Comparison of ENCODE assay signal across 28 cellular contexts in genomic region chr20:17485017-17485416, GRCh38.
"Had no signal": no experiment of that assay in that cellular context is flagged by ENCODE, and none has a peak within 500 bp of the region (broad histone marks: within the 10 kb centered on the region; RNA-seq: fewer than 3 reads in every experiment).

No MANE protein-coding gene starts in this region.

- DNase-seq: activated CD4-positive, alpha-beta memory T cell treated with anti-CD3 and anti-CD28 coated beads, Interleukin-2, amount 10 ng/mL, durations not matched to agents 7 days and 5 days; activated CD4-positive, alpha-beta T cell treated with anti-CD3 and anti-CD28 coated beads, Interleukin-2, amount 10 ng/mL, durations not matched to agents 24 days and 14 days; activated gamma-delta T cell treated with Interleukin-2 at 50 U/mL for 16 hours; activated T-cell treated with anti-CD3 and anti-CD28 coated beads, Interleukin-2, amount 50 U/mL, for 1 hour; aorta; brain microvascular endothelial cell; central memory CD4-positive, alpha-beta T cell; dermis blood vessel endothelial cell; effector CD8-positive, alpha-beta T cell; glutamatergic neuron; immature natural killer cell; kidney glomerular epithelial cell; left ventricle myocardium inferior; pancreas; psoas muscle; right cardiac atrium; small intestine; stimulated activated CD4-positive, alpha-beta T cell treated with anti-CD3 and anti-CD28 coated beads, Interleukin-2, amount 100 ng/mL, for 24 hours; stimulated activated naive CD8-positive, alpha-beta T cell treated with anti-CD3 and anti-CD28 coated beads, Interleukin-15, amount 100 ng/mL, for 72 hours; tibial artery had no signal

- H3K9me3 ChIP-seq: left ventricle myocardium inferior, pancreas, psoas muscle, tibial artery had no signal

- H3K4me3 ChIP-seq: hepatocyte, left ventricle myocardium inferior, pancreas, psoas muscle, tibial artery had no signal

- H3K4me1 ChIP-seq: left ventricle myocardium inferior, pancreas, psoas muscle, tibial artery had no signal

- H3K36me3 ChIP-seq: brain microvascular endothelial cell, left ventricle myocardium inferior, pancreas, tibial artery had no signal

- H3K27ac Mint-ChIP-seq: activated CD4-positive, alpha-beta memory T cell treated with anti-CD3 and anti-CD28 coated beads, Interleukin-2, amount 10 ng/mL, durations not matched to agents 7 days and 5 days; activated CD4-positive, alpha-beta T cell treated with anti-CD3 and anti-CD28 coated beads, Interleukin-2, amount 10 ng/mL, durations not matched to agents 24 days and 14 days; activated naive CD4-positive, alpha-beta T cell treated with anti-CD3 and anti-CD28 coated beads, Interleukin-2, amount 50 U/mL, for 24 hours; immature natural killer cell; natural killer cell treated with Interleukin-12 subunit alpha and Interleukin-12 subunit beta and Interleukin-15 and Interleukin-18, amount 100 ng/mL, for 72 hours; stimulated activated effector memory CD8-positive, alpha-beta T cell treated with anti-CD3 and anti-CD28 coated beads, Interleukin-12 subunit alpha, Interleukin-12 subunit beta, amount 100 ng/mL, for 72 hours; stimulated activated naive CD8-positive, alpha-beta T cell treated with anti-CD3 and anti-CD28 coated beads, Interleukin-15, amount 100 ng/mL, for 72 hours; T-helper 2 cell treated with Interferon-gamma antibody and Interleukin-4, amounts not matched to agents 5 μg/mL and 100 μg/mL, for 36 hours had no signal

- H3K4me1 Mint-ChIP-seq: activated CD4-positive, alpha-beta memory T cell treated with anti-CD3 and anti-CD28 coated beads, Interleukin-2, amount 10 ng/mL, durations not matched to agents 7 days and 5 days; activated CD4-positive, alpha-beta T cell treated with anti-CD3 and anti-CD28 coated beads, Interleukin-2, amount 10 ng/mL, durations not matched to agents 24 days and 14 days; activated naive CD4-positive, alpha-beta T cell treated with anti-CD3 and anti-CD28 coated beads, Interleukin-2, amount 50 U/mL, for 24 hours; immature natural killer cell; stimulated activated effector memory CD8-positive, alpha-beta T cell treated with anti-CD3 and anti-CD28 coated beads, Interleukin-12 subunit alpha, Interleukin-12 subunit beta, amount 100 ng/mL, for 72 hours; stimulated activated naive CD8-positive, alpha-beta T cell treated with anti-CD3 and anti-CD28 coated beads, Interleukin-15, amount 100 ng/mL, for 72 hours had no signal

- H3K4me3 Mint-ChIP-seq: activated CD4-positive, alpha-beta memory T cell treated with anti-CD3 and anti-CD28 coated beads, Interleukin-2, amount 10 ng/mL, durations not matched to agents 7 days and 5 days; activated CD4-positive, alpha-beta T cell treated with anti-CD3 and anti-CD28 coated beads, Interleukin-2, amount 10 ng/mL, durations not matched to agents 24 days and 14 days; activated naive CD4-positive, alpha-beta T cell treated with anti-CD3 and anti-CD28 coated beads, Interleukin-2, amount 50 U/mL, for 24 hours; immature natural killer cell; natural killer cell treated with Interleukin-12 subunit alpha and Interleukin-12 subunit beta and Interleukin-15 and Interleukin-18, amount 100 ng/mL, for 72 hours; stimulated activated effector memory CD8-positive, alpha-beta T cell treated with anti-CD3 and anti-CD28 coated beads, Interleukin-12 subunit alpha, Interleukin-12 subunit beta, amount 100 ng/mL, for 72 hours; stimulated activated naive CD8-positive, alpha-beta T cell treated with anti-CD3 and anti-CD28 coated beads, Interleukin-15, amount 100 ng/mL, for 72 hours; T-helper 2 cell treated with Interferon-gamma antibody and Interleukin-4, amounts not matched to agents 5 μg/mL and 100 μg/mL, for 36 hours had no signal

- H3K27me3 ChIP-seq: brain microvascular endothelial cell, hepatocyte, pancreas had no signal

- H3K27ac ChIP-seq: brain microvascular endothelial cell, hepatocyte, left ventricle myocardium inferior, pancreas, psoas muscle, tibial artery, VCaP had no signal

- H3K9me3 Mint-ChIP-seq: activated CD4-positive, alpha-beta memory T cell treated with anti-CD3 and anti-CD28 coated beads, Interleukin-2, amount 10 ng/mL, durations not matched to agents 7 days and 5 days; activated CD4-positive, alpha-beta T cell treated with anti-CD3 and anti-CD28 coated beads, Interleukin-2, amount 10 ng/mL, durations not matched to agents 24 days and 14 days; activated naive CD4-positive, alpha-beta T cell treated with anti-CD3 and anti-CD28 coated beads, Interleukin-2, amount 50 U/mL, for 24 hours; immature natural killer cell; natural killer cell treated with Interleukin-12 subunit alpha and Interleukin-12 subunit beta and Interleukin-15 and Interleukin-18, amount 100 ng/mL, for 72 hours; stimulated activated effector memory CD8-positive, alpha-beta T cell treated with anti-CD3 and anti-CD28 coated beads, Interleukin-12 subunit alpha, Interleukin-12 subunit beta, amount 100 ng/mL, for 72 hours; stimulated activated naive CD8-positive, alpha-beta T cell treated with anti-CD3 and anti-CD28 coated beads, Interleukin-15, amount 100 ng/mL, for 72 hours; T-helper 2 cell treated with Interferon-gamma antibody and Interleukin-4, amounts not matched to agents 5 μg/mL and 100 μg/mL, for 36 hours had no signal

- H3K36me3 Mint-ChIP-seq: activated naive CD4-positive, alpha-beta T cell treated with anti-CD3 and anti-CD28 coated beads, Interleukin-2, amount 50 U/mL, for 24 hours; natural killer cell treated with Interleukin-12 subunit alpha and Interleukin-12 subunit beta and Interleukin-15 and Interleukin-18, amount 100 ng/mL, for 72 hours; stimulated activated effector memory CD8-positive, alpha-beta T cell treated with anti-CD3 and anti-CD28 coated beads, Interleukin-12 subunit alpha, Interleukin-12 subunit beta, amount 100 ng/mL, for 72 hours had no signal

- ATAC-seq: activated CD4-positive, CD25-positive, alpha-beta regulatory T cell treated with anti-CD3 and anti-CD28 coated beads, Interleukin-2, amount 50 U/mL, for 24 hours; esophagus mucosa; natural killer cell treated with Interleukin-12 subunit alpha and Interleukin-12 subunit beta and Interleukin-15 and Interleukin-18, amount 100 ng/mL, for 72 hours; pancreas; psoas muscle; right cardiac atrium; stimulated activated effector memory CD8-positive, alpha-beta T cell treated with anti-CD3 and anti-CD28 coated beads, Interleukin-12 subunit alpha, Interleukin-12 subunit beta, amount 100 ng/mL, for 72 hours; stimulated activated naive CD8-positive, alpha-beta T cell treated with anti-CD3 and anti-CD28 coated beads, Interleukin-15, amount 100 ng/mL, for 72 hours had no signal
